1 cellular context compared by ENCODE assay signal in genomic region chr17:81961554-81962498, GRCh38.
TF ChIP-seq lines count a peak whose summit lies in the region.

No MANE protein-coding gene starts in this region.

TF ChIP-seq in HEK293, 187 proteins besides CTCF, POLR2A, EP300 and RAD21 (continued from another document):
- TF ChIP-seq MEIS1 (CRISPR knock-in tag; IDR thresholded peaks at IDR 0.05; ENCODE audit: borderline replicate concordance) (no peak), ZNF138 (tag by site-specific recombination; IDR thresholded peaks at IDR 0.05; ENCODE audit: borderline replicate concordance) (no peak), ZNF155 (tag by site-specific recombination; IDR thresholded peaks at IDR 0.05) (no peak)
